Comparison of ENCODE assay signal across 11 cellular contexts in the genomic region with DNA sequence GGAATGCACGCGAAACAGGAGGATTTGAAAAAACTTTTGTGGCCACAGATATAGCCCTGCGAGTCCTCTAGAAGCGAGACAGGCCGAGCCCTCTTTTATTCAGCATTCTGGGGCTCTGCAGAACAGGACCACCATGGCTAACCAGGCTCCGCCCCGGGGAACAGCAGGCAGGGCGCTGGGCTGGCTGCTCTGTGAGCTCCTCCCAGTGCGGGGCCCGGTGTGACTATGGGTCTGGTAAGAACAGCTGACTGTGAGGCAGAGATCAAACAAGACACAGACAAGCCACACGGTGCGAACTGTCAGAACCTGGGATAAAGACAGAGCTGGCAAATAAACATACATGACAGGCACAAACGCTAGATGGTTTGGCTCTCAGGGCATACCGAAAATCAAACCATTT. TPM values are rescaled to one million over a fixed set of nuclear protein-coding genes. Genes with fewer than 3 reads are reported as not detected.
DNase-seq lines count a peak whose midpoint lies in the region; ATAC-seq and TF ChIP-seq lines count a peak whose summit lies in the region.
"Had no signal": no experiment of that assay in that cellular context is flagged by ENCODE, and none has a peak within 500 bp of the region (broad histone marks: within the 10 kb centered on the region; RNA-seq: fewer than 3 reads in every experiment).

No MANE protein-coding gene starts in this region.

- H2BK120ac ChIP-seq in H9 (ENCODE audit: low read depth, low read length, poor library complexity, severe bottlenecking): no peak overlapping the region

- TF ChIP-seq CTCF in H9 (conservative IDR thresholded peaks at IDR 0.05) (no peak), SK-N-SH (IDR thresholded peaks at IDR 0.05) (no peak), psoas muscle (IDR thresholded peaks at IDR 0.05) (no peak), OCI-LY7 (conservative IDR thresholded peaks at IDR 0.05; ENCODE audit: low read length) (no peak), endothelial cell (IDR thresholded peaks at IDR 0.05; ENCODE audit: unreplicated experiment) (no peak)

- H3K4me3 Mint-ChIP-seq in H9 (peak overlapping the region in 1 of 2 experiments; percentile 30; a peak in 1 of 5 replicates), endothelial cell (ENCODE audit: unreplicated experiment) (no peak overlapping the region)
- H3K4me3 Mint-ChIP-seq: activated CD4-positive, alpha-beta T cell treated with anti-CD3 and anti-CD28 coated beads, Interleukin-2, amount 10 ng/mL, durations not matched to agents 7 days and 5 days had no signal

- H4K20me1 ChIP-seq in H9 (ENCODE audit: control insufficient read depth, insufficient read depth, insufficient read length) (no peaks in the 10 kb centered on the region), SK-N-SH (ENCODE audit: insufficient read depth) (no peaks in the 10 kb centered on the region), OCI-LY7 (ENCODE audit: insufficient read depth, low read length) (no peaks in the 10 kb centered on the region)

- H3K9me2 ChIP-seq in SK-N-SH: no peaks in the 10 kb centered on the region
- no peaks in the 10 kb centered on the region for H3K9me2 ChIP-seq in OCI-LY7 (ENCODE audit: insufficient read depth, low read length)

- H3F3A ChIP-seq in SK-N-SH (replicated peaks; ENCODE audit: insufficient read depth): peaks cover 40% of the 10 kb centered on the region

- BruUV-seq in OCI-LY7 (replicated peaks; lab: Mats Ljungman, UMichigan): no TSS peak

- H3K9me3 ChIP-seq in H9 (ENCODE audit: control insufficient read depth, low read depth, low read length) (no peaks in the 10 kb centered on the region), SK-N-SH (no peaks in the 10 kb centered on the region), psoas muscle (no peaks in the 10 kb centered on the region), HAP-1 (no peaks in the 10 kb centered on the region), OCI-LY7 (ENCODE audit: low read length) (no peaks in the 10 kb centered on the region)

- H2AK5ac ChIP-seq in H9 (ENCODE audit: insufficient read length, low read length): no peak overlapping the region

- no peak overlapping the region for H3K56ac ChIP-seq in H9 (ENCODE audit: insufficient read length, low read depth, low read length)

- no peak overlapping the region for H3K18ac ChIP-seq in H9 (ENCODE audit: insufficient read length, low read depth, low read length)

- no peak overlapping the region for H3T11ph ChIP-seq in H9 (ENCODE audit: low read length)

- peaks cover 6 to 9% of the 10 kb centered on the region in 2 experiments; a peak in 3 of 5 replicates for H3K9me3 Mint-ChIP-seq in H9
- H3K9me3 Mint-ChIP-seq in endothelial cell (ENCODE audit: unreplicated experiment): no peaks in the 10 kb centered on the region
- H3K9me3 Mint-ChIP-seq: activated CD4-positive, alpha-beta T cell treated with anti-CD3 and anti-CD28 coated beads, Interleukin-2, amount 10 ng/mL, durations not matched to agents 7 days and 5 days had no signal

- CTCF ChIA-PET in SK-N-SH (lab: Yijun Ruan, JAX): interaction anchor here (0.8 to 2.4 kb wide), 10 partner anchors 8 to 138 kb away, joined by 3 to 9 read pairs (median 5); no protein-coding TSS in a partner anchor
- CTCF ChIA-PET in OCI-LY7 (lab: Charles Lee; ENCODE audit: unreplicated experiment): no interaction called here

- H4K5ac ChIP-seq in H9 (ENCODE audit: insufficient read length, low read depth, low read length): no peak overlapping the region

- POLR2A ChIA-PET in SK-N-SH (lab: Yijun Ruan, JAX): interaction anchor here (1.3 kb wide), 2 partner anchors 14 to 17 kb away, joined by 3 to 6 read pairs; no protein-coding TSS in a partner anchor
- POLR2A ChIA-PET in OCI-LY7 (lab: Charles Lee): no interaction called here

- H3K4me1 ChIP-seq in H9 (ENCODE audit: insufficient read depth, low read length) (peaks cover 7% of the 10 kb centered on the region; the same call in 1 of the 2 replicates), SK-N-SH (ENCODE audit: control insufficient read depth in 1 of 2, insufficient read depth in 2 of 2, low read depth in 1 of 2, low read length in 1 of 2) (peaks cover 47 to 62% of the 10 kb centered on the region in 2 experiments), psoas muscle (peaks cover 5% of the 10 kb centered on the region), HAP-1 (no peaks in the 10 kb centered on the region), OCI-LY7 (ENCODE audit: insufficient read depth, low read length, poor library complexity, severe bottlenecking) (no peaks in the 10 kb centered on the region)

- H3K4me3 ChIP-seq in SK-N-SH (ENCODE audit: low read depth in 2 of 2, low read length in 1 of 2) (peak overlapping the region in 1 of 2 experiments; percentile 14; a peak in 1 of 4 replicates), psoas muscle (no peak overlapping the region), HAP-1 (no peak overlapping the region), OCI-LY7 (ENCODE audit: low read depth, low read length, poor library complexity, severe bottlenecking) (no peak overlapping the region)
- H3K4me3 ChIP-seq: lung had no signal

- H2BK20ac ChIP-seq in H9 (ENCODE audit: low read depth, low read length, poor library complexity, severe bottlenecking): no peak overlapping the region

- no peak overlapping the region for H2BK15ac ChIP-seq in H9 (ENCODE audit: low read depth, low read length)

- in situ Hi-C loops in HAP-1 (cut with MboI; ENCODE audit: low sequenced_read_pairs): no loop called here

- no peak overlapping the region for H2BK12ac ChIP-seq in H9 (ENCODE audit: insufficient read length, low read depth, low read length)

- H3K36me3 Mint-ChIP-seq in H9 (ENCODE audit: insufficient read depth in 1 of 3, low read depth in 3 of 3): peaks cover 7 to 14% (median 10%) of the 10 kb centered on the region in 3 experiments
- H3K36me3 Mint-ChIP-seq in endothelial cell (ENCODE audit: low read depth, unreplicated experiment): peaks cover 25% of the 10 kb centered on the region

- H3K27ac ChIP-seq in H9 (ENCODE audit: insufficient read length, low read depth, low read length) (no peak overlapping the region), SK-N-SH (ENCODE audit: low read depth in 2 of 2, low read length in 1 of 2) (peak overlapping the region; percentile 98 to 100), psoas muscle (peak overlapping the region; percentile 3), OCI-LY7 (ENCODE audit: low read depth, low read length, poor library complexity, severe bottlenecking) (no peak overlapping the region)

- no peak overlapping the region for H4K91ac ChIP-seq in H9 (ENCODE audit: insufficient read length, low read depth, low read length)

- ATAC-seq in left ventricle myocardium superior: peak; percentile 31
- peak in 3 of 4 donors; percentile 36 to 50 (median 36) for ATAC-seq in psoas muscle

- H3K27ac Mint-ChIP-seq in H9 (peak overlapping the region in 2 of 3 experiments; percentile 20 to 62; a peak in 3 of 7 replicates), endothelial cell (ENCODE audit: unreplicated experiment) (no peak overlapping the region)
- H3K27ac Mint-ChIP-seq: activated CD4-positive, alpha-beta T cell treated with anti-CD3 and anti-CD28 coated beads, Interleukin-2, amount 10 ng/mL, durations not matched to agents 7 days and 5 days had no signal

- no peak overlapping the region for H2BK5ac ChIP-seq in H9 (ENCODE audit: insufficient read length, low read length)

- no peak overlapping the region for H3K14ac ChIP-seq in H9 (ENCODE audit: insufficient read depth, low read length)

- H3K27me3 ChIP-seq in H9 (ENCODE audit: insufficient read depth, low read length) (no peaks in the 10 kb centered on the region), SK-N-SH (ENCODE audit: insufficient read depth) (no peaks in the 10 kb centered on the region), psoas muscle (ENCODE audit: insufficient read depth in 3 of 3, low read length in 2 of 3) (peaks cover 0 to 16% (median 5%) of the 10 kb centered on the region in 3 donors), HAP-1 (ENCODE audit: low read depth) (no peaks in the 10 kb centered on the region)

- no CpG with 5 or more reads among the region's 14 CpGs for WGBS in H9 (ENCODE audit: extremely low coverage, insufficient read length, low lambda C conversion rate)
- WGBS in SK-N-SH (ENCODE audit: low lambda C conversion rate): 58% methylated on average over 14 of the region's 14 CpGs
- 15 to 23% (median 17%) methylated on average over 14 of the region's 14 CpGs for WGBS in psoas muscle, 3 donors

- no peak overlapping the region for H4K8ac ChIP-seq in H9 (replicated peaks; ENCODE audit: insufficient read length, low read depth, low read length)

- H3K23ac ChIP-seq in H9 (ENCODE audit: insufficient read length, low read depth, low read length): no peak overlapping the region

- intact Hi-C loops in left ventricle myocardium superior (cut with micrococcal nuclease): no loop called here
- intact Hi-C loops in psoas muscle (cut with DNase I): no loop called here
- intact Hi-C loops in OCI-LY7 (cut with micrococcal nuclease; ENCODE audit: unreplicated experiment): no loop called here

- no peak overlapping the region for H2AFZ ChIP-seq in H9 (ENCODE audit: low read length)
- no peak overlapping the region for H2AFZ ChIP-seq in SK-N-SH (ENCODE audit: low read depth)
- H2AFZ ChIP-seq in OCI-LY7 (ENCODE audit: low read length): no peak overlapping the region

- peak; percentile 19; the same call in 1 of the 2 replicates for TF ChIP-seq RAD21 in SK-N-SH (IDR thresholded peaks at IDR 0.05; ENCODE audit: low read length)

- H3K23me2 ChIP-seq in H9 (ENCODE audit: insufficient read length, low read depth, low read length, poor library complexity, severe bottlenecking): no peaks in the 10 kb centered on the region

- H3K27me3 Mint-ChIP-seq in H9 (ENCODE audit: low read depth) (no peaks in the 10 kb centered on the region), endothelial cell (ENCODE audit: unreplicated experiment) (peaks cover 2% of the 10 kb centered on the region)
- H3K27me3 Mint-ChIP-seq: activated CD4-positive, alpha-beta T cell treated with anti-CD3 and anti-CD28 coated beads, Interleukin-2, amount 10 ng/mL, durations not matched to agents 7 days and 5 days had no signal

- peaks cover 18% of the 10 kb centered on the region; the same call in 1 of the 2 replicates for H3K79me2 ChIP-seq in H9 (ENCODE audit: insufficient read depth, low read length)
- H3K79me2 ChIP-seq in SK-N-SH (ENCODE audit: insufficient read depth): peaks cover 89% of the 10 kb centered on the region
- no peaks in the 10 kb centered on the region for H3K79me2 ChIP-seq in OCI-LY7 (ENCODE audit: insufficient read depth, low read depth, low read length)

- no peaks in the 10 kb centered on the region for H3K79me1 ChIP-seq in H9 (ENCODE audit: insufficient read depth, low read depth, low read length, poor library complexity, severe bottlenecking)

- DNase-seq in H9 (peak; percentile 74), SK-N-SH (peak; percentile 87), left ventricle myocardium superior (peak; percentile 58), psoas muscle (peak in 1 of 2 donors; percentile 16), cerebellar nuclear complex (lab: John Stamatoyannopoulos, UW) (no peak), HAP-1 (ENCODE audit: low spot score in 2 of 2) (no peak), OCI-LY7 (ENCODE audit: low spot score) (no peak), endothelial cell (ENCODE audit: low spot score) (no peak)
- DNase-seq: activated CD4-positive, alpha-beta T cell treated with anti-CD3 and anti-CD28 coated beads, Interleukin-2, amount 10 ng/mL, durations not matched to agents 7 days and 5 days; NCI-H2081 treated with DMSO at 0.1 percent for 48 hours had no signal

- no peak for TF ChIP-seq EP300 in SK-N-SH (IDR thresholded peaks at IDR 0.05; ENCODE audit: borderline replicate concordance in 1 of 2, low read depth in 1 of 2, low read length in 1 of 2)

- no peak overlapping the region for H3K9ac ChIP-seq in H9 (ENCODE audit: extremely low read depth, insufficient read length, low read length)
- H3K9ac ChIP-seq in SK-N-SH: peak overlapping the region; percentile 80

- H3K4me1 Mint-ChIP-seq in H9 (peaks cover 55 to 57% of the 10 kb centered on the region in 2 experiments), endothelial cell (ENCODE audit: unreplicated experiment) (peaks cover 55% of the 10 kb centered on the region)
- H3K4me1 Mint-ChIP-seq: activated CD4-positive, alpha-beta T cell treated with anti-CD3 and anti-CD28 coated beads, Interleukin-2, amount 10 ng/mL, durations not matched to agents 7 days and 5 days had no signal

- H3K4me2 ChIP-seq in H9 (ENCODE audit: insufficient read depth, insufficient read length, low read length) (no peak overlapping the region), SK-N-SH (peak overlapping the region; percentile 78), OCI-LY7 (ENCODE audit: low read length) (no peak overlapping the region)

- H3K36me3 ChIP-seq in SK-N-SH (replicated peaks in 1 of 2; ENCODE audit: control insufficient read depth in 1 of 2, insufficient read depth in 2 of 2, low read length in 1 of 2) (peaks cover 2 to 12% of the 10 kb centered on the region in 2 experiments), psoas muscle (ENCODE audit: insufficient read depth in 1 of 2, low read depth in 1 of 2) (no peaks in the 10 kb centered on the region), HAP-1 (replicated peaks) (no peaks in the 10 kb centered on the region), OCI-LY7 (ENCODE audit: insufficient read depth, low read length) (no peaks in the 10 kb centered on the region)

- no peak overlapping the region for H3K4ac ChIP-seq in H9 (ENCODE audit: low read depth, low read length)

RNA-seq across cellular contexts. Expression of a gene that starts 15.5 kb away (rescaled TPM):
- total RNA-seq in H9 (2021) (140 and 146 TPM in 2 replicates), left ventricle myocardium superior (18.5 TPM), psoas muscle (10 to 100 TPM in 3 of 4 donors, 1 to 10 TPM in 1; 8.5 to 15.4 (median 12.6) TPM), OCI-LY7 (2022) (not detected in 2 replicates), endothelial cell (ENCODE audit: unreplicated experiment) (521 TPM)
- polyA plus RNA-seq in SK-N-SH (2012; rRNA removed) (76.8 and 146 TPM in 2 replicates), psoas muscle (1 to 10 TPM; 4.1 to 9.4 (median 4.8) TPM)
- polyA plus RNA-seq in SK-N-SH (2012; cell fraction: cytosol; rRNA removed): 105 and 143 TPM in 2 replicates
- polyA plus RNA-seq in SK-N-SH (2012; cell fraction: nucleus; rRNA removed): 193 and 256 TPM in 2 replicates
- total RNA-seq in OCI-LY7 (2014; rRNA removed; shearing (Covaris generic)): not detected in 2 replicates

Comparison
In these comparisons a context has a peak if more than half of its experiments do, and no peak if none do; other contexts are left out.
1. DNase-seq: peak in H9 (single experiment), SK-N-SH (single experiment) and left ventricle myocardium superior (single experiment); none in cerebellar nuclear complex (0 of 2), HAP-1 (0 of 2), OCI-LY7 (single experiment) and endothelial cell (single experiment).
2. H3K27ac ChIP-seq: peak in SK-N-SH (2 of 2) and psoas muscle (single experiment); none in H9 (single experiment) and OCI-LY7 (single experiment).
3. RNA of a gene that starts 15.5 kb away (total RNA-seq): 521 TPM in endothelial cell (single experiment), 140 to 146 TPM in H9, 18.5 TPM in left ventricle myocardium superior (single experiment) and 8.5 to 15.4 TPM in psoas muscle; not detected in OCI-LY7; every median in the first group is over 4 times any median in the second.